10 cellular contexts compared by ENCODE assay signal in genomic region chr2:24831736-24832421, GRCh38. TPM values are rescaled to one million over a fixed set of nuclear protein-coding genes. Genes with fewer than 3 reads are reported as not detected.
A peak's percentile ranks its signal among the peaks of the same experiment; 100 is the strongest.
DNase-seq lines count a peak whose midpoint lies in the region; ATAC-seq, FAIRE-seq and TF ChIP-seq lines count a peak whose summit lies in the region.
"Had no signal": no experiment of that assay in that cellular context is flagged by ENCODE, and none has a peak within 500 bp of the region (broad histone marks: within the 10 kb centered on the region; RNA-seq: fewer than 3 reads in every experiment).

No MANE protein-coding gene starts in this region.

- peak; percentile 53 for DNase-seq in ELF-1 (ENCODE audit: low read depth, low spot score)
- peak; percentile 36 for DNase-seq in RWPE2 (ENCODE audit: low spot score)
- DNase-seq in left ventricle myocardium inferior: peak; percentile 42
- peak; percentile 33 to 87 (median 68) for DNase-seq in pancreas
- no peak for DNase-seq in effector CD8-positive, alpha-beta T cell (lab: John Stamatoyannopoulos, UW)
- DNase-seq in foreskin keratinocyte: no peak
- DNase-seq in NCI-H774 (lab: John Stamatoyannopoulos, UW): no peak
- DNase-seq: NCI-H524 treated with DMSO at 0.1 percent for 48 hours had no signal

- H3K27ac ChIP-seq in RWPE2 (ENCODE audit: poor library complexity, severe bottlenecking): no peak overlapping the region
- no peak overlapping the region for H3K27ac ChIP-seq in left ventricle myocardium inferior (replicated peaks)
- no peak overlapping the region for H3K27ac ChIP-seq in pancreas
- H3K27ac ChIP-seq in foreskin keratinocyte: no peak overlapping the region
- H3K27ac ChIP-seq: cardiac muscle cell had no signal

- H3K36me3 ChIP-seq in RWPE2 (ENCODE audit: low read depth) (peaks cover 14% of the 10 kb centered on the region), left ventricle myocardium inferior (peaks cover 5% of the 10 kb centered on the region), pancreas (no peaks in the 10 kb centered on the region)
- H3K36me3 ChIP-seq: cardiac muscle cell had no signal

- no peaks in the 10 kb centered on the region for H3K9me3 ChIP-seq in RWPE2 (ENCODE audit: severe bottlenecking)
- H3K9me3 ChIP-seq in left ventricle myocardium inferior (replicated peaks): no peaks in the 10 kb centered on the region
- no peaks in the 10 kb centered on the region for H3K9me3 ChIP-seq in pancreas

- TF ChIP-seq CTCF in RWPE2 (IDR thresholded peaks at IDR 0.05; ENCODE audit: poor library complexity, severe bottlenecking) (no peak), left ventricle myocardium inferior (IDR thresholded peaks at IDR 0.05; ENCODE audit: borderline replicate concordance) (no peak), pancreas (IDR thresholded peaks at IDR 0.05) (no peak), foreskin keratinocyte (conservative IDR thresholded peaks at IDR 0.05) (no peak)

- no peaks in the 10 kb centered on the region for H3K27me3 ChIP-seq in RWPE2 (ENCODE audit: insufficient read depth, poor library complexity, severe bottlenecking)
- no peaks in the 10 kb centered on the region for H3K27me3 ChIP-seq in left ventricle myocardium inferior (ENCODE audit: low read depth)
- H3K27me3 ChIP-seq in pancreas: no peaks in the 10 kb centered on the region
- H3K27me3 ChIP-seq in foreskin keratinocyte: no peaks in the 10 kb centered on the region
- H3K27me3 ChIP-seq: cardiac muscle cell had no signal

- no peak for FAIRE-seq in pancreas (lab: Jason Lieb, UNC)

- intact Hi-C loops in left ventricle myocardium inferior (cut with micrococcal nuclease): no loop called here
- intact Hi-C loops in pancreas (cut with DNase I): loop anchor here in 1 of 3 donors (10.0 kb wide), 1 partner anchor 303 kb away; no protein-coding TSS in a partner anchor

- ATAC-seq in RWPE2 (ENCODE audit: low read depth): no peak
- peak; percentile 73 to 87 (median 78) for ATAC-seq in pancreas
- ATAC-seq in GM18867 (IDR thresholded peaks at IDR 0.05; ENCODE audit: unreplicated experiment): no peak
- ATAC-seq in foreskin keratinocyte: no peak

- WGBS in pancreas, 2 donors: 39 to 40% methylated on average over 19 to 22 of the region's 22 CpGs

- H3K4me3 ChIP-seq in RWPE2 (ENCODE audit: severe bottlenecking): no peak overlapping the region
- no peak overlapping the region for H3K4me3 ChIP-seq in left ventricle myocardium inferior
- no peak overlapping the region for H3K4me3 ChIP-seq in pancreas
- H3K4me3 ChIP-seq: cardiac muscle cell had no signal

- H3K4me1 ChIP-seq in RWPE2 (ENCODE audit: insufficient read depth, poor library complexity, severe bottlenecking): no peaks in the 10 kb centered on the region
- H3K4me1 ChIP-seq in left ventricle myocardium inferior: peaks cover 17% of the 10 kb centered on the region
- no peaks in the 10 kb centered on the region for H3K4me1 ChIP-seq in pancreas
- H3K4me1 ChIP-seq in foreskin keratinocyte: no peaks in the 10 kb centered on the region

RNA-seq across cellular contexts. Expression of gene CENPO, which starts 38.7 kb away (rescaled TPM):
- total RNA-seq in left ventricle myocardium inferior (2.2 TPM), pancreas (1 to 10 TPM in 5 of 6 donors, under 1 TPM in 1; 0.69 to 2.8 (median 2.2) TPM), foreskin keratinocyte (29.8 and 31.2 TPM in 2 replicates)
- polyA plus RNA-seq in pancreas (1 to 10 TPM; 1.4 to 1.7 TPM), foreskin keratinocyte (16.9 and 21.7 TPM in 2 replicates)

RNA-seq across cellular contexts. Expression of gene PTRHD1, which starts 38.7 kb away (rescaled TPM):
- 24.3 TPM for total RNA-seq in left ventricle myocardium inferior
- total RNA-seq in pancreas: 10 to 100 TPM in 5 of 6 donors, 1 to 10 TPM in 1; 8.2 to 15.5 (median 11.9) TPM
- 10 to 100 TPM in 1 of 2 donors, 1 to 10 TPM in 1; 9.8 to 16.0 TPM for polyA plus RNA-seq in pancreas
- total RNA-seq in foreskin keratinocyte: 17.6 and 17.8 TPM in 2 replicates
- 34.6 and 35.4 TPM in 2 replicates for polyA plus RNA-seq in foreskin keratinocyte

Comparison
In these comparisons a context has a peak if more than half of its experiments do, and no peak if none do; other contexts are left out.
1. DNase-seq: peak in ELF-1 (single experiment), RWPE2 (single experiment), left ventricle myocardium inferior (single experiment) and pancreas (6 of 6); none in effector CD8-positive, alpha-beta T cell (single experiment), foreskin keratinocyte (0 of 2) and NCI-H774 (single experiment).
2. ATAC-seq: peak in pancreas (4 of 4); none in RWPE2 (single experiment), GM18867 (single experiment) and foreskin keratinocyte (single experiment).